In the genomic region with DNA sequence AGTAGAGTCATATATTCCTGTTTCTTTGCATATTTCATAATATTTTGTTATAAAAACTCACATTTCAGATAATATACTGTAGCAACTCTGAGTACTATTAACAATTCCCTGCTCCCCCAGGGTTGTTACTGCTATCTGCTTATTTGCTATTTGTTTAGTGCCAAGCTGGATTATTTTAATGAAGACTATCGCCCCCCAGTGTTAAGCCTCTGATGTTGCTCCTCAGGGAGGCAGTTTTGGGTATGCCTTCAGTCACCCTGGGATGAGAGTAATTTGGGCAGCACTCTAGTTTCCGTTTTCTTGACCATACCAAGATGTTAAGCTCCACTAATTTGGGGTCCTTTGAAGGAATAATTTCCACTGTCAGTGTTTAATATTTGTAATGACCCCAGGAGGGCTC, we compare ENCODE assay signal across 9 cellular contexts. TPM values are rescaled to one million over a fixed set of nuclear protein-coding genes. Genes with fewer than 3 reads are reported as not detected.
DNase-seq lines count a peak whose midpoint lies in the region; ATAC-seq and TF ChIP-seq lines count a peak whose summit lies in the region.
"Had no signal": no experiment of that assay in that cellular context is flagged by ENCODE, and none has a peak within 500 bp of the region (broad histone marks: within the 10 kb centered on the region; RNA-seq: fewer than 3 reads in every experiment).

No MANE protein-coding gene starts in this region.

- H3K36me3 Mint-ChIP-seq in stimulated activated memory B cell treated with anti-CD40 and anti-IgM and Interleukin-4, amounts not matched to agents 10 μg/mL and 1 μg/mL and 100 μg/mL, for 72 hours = peaks cover 59% of the 10 kb centered on the region

- peaks cover 31% of the 10 kb centered on the region for H3K4me1 Mint-ChIP-seq in stimulated activated memory B cell treated with anti-CD40 and anti-IgM and Interleukin-4, amounts not matched to agents 10 μg/mL and 1 μg/mL and 100 μg/mL, for 72 hours

- H3K4me1 ChIP-seq in sigmoid colon = no peaks in the 10 kb centered on the region

- no peak overlapping the region for H3K4me3 ChIP-seq in sigmoid colon

- H3K27me3 Mint-ChIP-seq in stimulated activated memory B cell treated with anti-CD40 and anti-IgM and Interleukin-4, amounts not matched to agents 10 μg/mL and 1 μg/mL and 100 μg/mL, for 72 hours = no peaks in the 10 kb centered on the region

- peak; percentile 16 for DNase-seq in COLO829 (ENCODE audit: low spot score)
- no peak for DNase-seq in GM20000 (ENCODE audit: low spot score)
- peak; percentile 44 for DNase-seq in iPS-NIHi11 (ENCODE audit: low spot score)
- no peak for DNase-seq in sigmoid colon
- DNase-seq: aorta had no signal

- H3K9me3 Mint-ChIP-seq in stimulated activated memory B cell treated with anti-CD40 and anti-IgM and Interleukin-4, amounts not matched to agents 10 μg/mL and 1 μg/mL and 100 μg/mL, for 72 hours = peaks cover 10% of the 10 kb centered on the region

- TF ChIP-seq POLR2A in sigmoid colon (IDR thresholded peaks at IDR 0.05) = no peak

- WGBS in sigmoid colon, 2 donors = 85 to 89% methylated on average over 2 of the region's 2 CpGs

- ATAC-seq in SK-N-SH treated with all-trans-retinoic acid at 6 μM for 48 hours (peak; percentile 61; the same call in 2 of the 3 replicates), GM18511 (IDR thresholded peaks at IDR 0.05; ENCODE audit: unreplicated experiment) (no peak), HG03280 (IDR thresholded peaks at IDR 0.05; ENCODE audit: unreplicated experiment) (no peak)
- ATAC-seq in stimulated activated memory B cell treated with anti-CD40 and anti-IgM and Interleukin-4, amounts not matched to agents 10 μg/mL and 1 μg/mL and 100 μg/mL, for 72 hours = no peak

- no peak for TF ChIP-seq EP300 in sigmoid colon (IDR thresholded peaks at IDR 0.05)

- H3K27me3 ChIP-seq in sigmoid colon = no peaks in the 10 kb centered on the region

- TF ChIP-seq CTCF in GM20000 (IDR thresholded peaks at IDR 0.05; ENCODE audit: extremely low read depth, missing control alignments) (peak; percentile 27), sigmoid colon (IDR thresholded peaks at IDR 0.05) (no peak)

- no peaks in the 10 kb centered on the region for H3K9me3 ChIP-seq in sigmoid colon

- H3K4me3 Mint-ChIP-seq in stimulated activated memory B cell treated with anti-CD40 and anti-IgM and Interleukin-4, amounts not matched to agents 10 μg/mL and 1 μg/mL and 100 μg/mL, for 72 hours = no peak overlapping the region

- intact Hi-C loops in sigmoid colon (cut with DNase I) = no loop called here

- H3K27ac Mint-ChIP-seq in stimulated activated memory B cell treated with anti-CD40 and anti-IgM and Interleukin-4, amounts not matched to agents 10 μg/mL and 1 μg/mL and 100 μg/mL, for 72 hours = no peak overlapping the region

- no peak overlapping the region for H3K27ac ChIP-seq in sigmoid colon

- H3K36me3 ChIP-seq in sigmoid colon = peaks cover 0 to 10% (median 0%) of the 10 kb centered on the region in 4 donors

TF ChIP-seq in SK-N-SH treated with all-trans-retinoic acid at 6 μM for 48 hours, 23 proteins besides CTCF, POLR2A, EP300 and RAD21:
- TF ChIP-seq, protein P1, sequence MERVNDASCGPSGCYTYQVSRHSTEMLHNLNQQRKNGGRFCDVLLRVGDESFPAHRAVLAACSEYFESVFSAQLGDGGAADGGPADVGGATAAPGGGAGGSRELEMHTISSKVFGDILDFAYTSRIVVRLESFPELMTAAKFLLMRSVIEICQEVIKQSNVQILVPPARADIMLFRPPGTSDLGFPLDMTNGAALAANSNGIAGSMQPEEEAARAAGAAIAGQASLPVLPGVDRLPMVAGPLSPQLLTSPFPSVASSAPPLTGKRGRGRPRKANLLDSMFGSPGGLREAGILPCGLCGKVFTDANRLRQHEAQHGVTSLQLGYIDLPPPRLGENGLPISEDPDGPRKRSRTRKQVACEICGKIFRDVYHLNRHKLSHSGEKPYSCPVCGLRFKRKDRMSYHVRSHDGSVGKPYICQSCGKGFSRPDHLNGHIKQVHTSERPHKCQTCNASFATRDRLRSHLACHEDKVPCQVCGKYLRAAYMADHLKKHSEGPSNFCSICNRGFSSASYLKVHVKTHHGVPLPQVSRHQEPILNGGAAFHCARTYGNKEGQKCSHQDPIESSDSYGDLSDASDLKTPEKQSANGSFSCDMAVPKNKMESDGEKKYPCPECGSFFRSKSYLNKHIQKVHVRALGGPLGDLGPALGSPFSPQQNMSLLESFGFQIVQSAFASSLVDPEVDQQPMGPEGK (CRISPR knock-in tag; IDR thresholded peaks at IDR 0.05; ENCODE audit: borderline replicate concordance) = no peak
- no peak for TF ChIP-seq ZNF8 (CRISPR knock-in tag; IDR thresholded peaks at IDR 0.05)
- TF ChIP-seq, protein P2, sequence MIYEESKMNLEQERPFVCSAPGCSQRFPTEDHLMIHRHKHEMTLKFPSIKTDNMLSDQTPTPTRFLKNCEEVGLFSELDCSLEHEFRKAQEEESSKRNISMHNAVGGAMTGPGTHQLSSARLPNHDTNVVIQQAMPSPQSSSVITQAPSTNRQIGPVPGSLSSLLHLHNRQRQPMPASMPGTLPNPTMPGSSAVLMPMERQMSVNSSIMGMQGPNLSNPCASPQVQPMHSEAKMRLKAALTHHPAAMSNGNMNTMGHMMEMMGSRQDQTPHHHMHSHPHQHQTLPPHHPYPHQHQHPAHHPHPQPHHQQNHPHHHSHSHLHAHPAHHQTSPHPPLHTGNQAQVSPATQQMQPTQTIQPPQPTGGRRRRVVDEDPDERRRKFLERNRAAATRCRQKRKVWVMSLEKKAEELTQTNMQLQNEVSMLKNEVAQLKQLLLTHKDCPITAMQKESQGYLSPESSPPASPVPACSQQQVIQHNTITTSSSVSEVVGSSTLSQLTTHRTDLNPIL (CRISPR knock-in tag; IDR thresholded peaks at IDR 0.05; ENCODE audit: low read depth) = no peak
- no peak for TF ChIP-seq CSDC2 (CRISPR knock-in tag; IDR thresholded peaks at IDR 0.05)
- TF ChIP-seq SNAI2 (CRISPR knock-in tag; IDR thresholded peaks at IDR 0.05) = no peak

RNA-seq across cellular contexts. Expression of a gene that starts 46.0 kb away (rescaled TPM):
- 10 to 100 TPM; 23.1 to 51.0 (median 37.5) TPM for total RNA-seq in sigmoid colon
- 100 to 1,000 TPM in 1 of 3 donors, 10 to 100 TPM in 2; 45.9 to 104 (median 68.5) TPM for polyA plus RNA-seq in sigmoid colon

Comparison
In these comparisons a context has a peak if more than half of its experiments do, and no peak if none do; other contexts are left out.
1. DNase-seq: peak in COLO829 (single experiment) and iPS-NIHi11 (single experiment); none in GM20000 (single experiment) and sigmoid colon (single experiment).